In the genomic region with DNA sequence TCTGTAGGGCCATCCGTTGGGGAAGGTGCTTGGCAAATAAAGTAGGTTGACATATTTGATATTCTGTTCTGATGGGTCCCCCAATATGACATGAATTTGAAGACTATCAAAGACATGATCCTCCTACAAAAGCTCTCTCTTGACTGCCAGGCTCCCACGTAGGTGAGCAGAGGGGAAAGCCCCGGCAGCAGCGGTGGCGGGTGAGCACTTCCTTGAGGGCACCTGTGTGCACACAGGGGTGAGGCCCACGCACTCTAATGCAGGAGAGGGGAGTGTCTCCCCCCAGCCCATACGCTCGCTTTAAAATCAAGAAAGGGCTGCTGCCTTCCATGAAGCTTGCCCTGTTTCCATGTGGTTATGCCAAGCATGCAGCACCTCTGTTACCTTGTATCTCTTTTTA, we compare ENCODE assay signal across 14 cellular contexts.
DNase-seq lines count a peak whose midpoint lies in the region; ATAC-seq lines count a peak whose summit lies in the region.
"Had no signal": no experiment of that assay in that cellular context is flagged by ENCODE, and none has a peak within 500 bp of the region (broad histone marks: within the 10 kb centered on the region; RNA-seq: fewer than 3 reads in every experiment).

No MANE protein-coding gene starts in this region.

- H3K4me1 Mint-ChIP-seq in CD4-positive, CD25-positive, alpha-beta regulatory T cell = peaks cover 5 to 32% (median 25%) of the 10 kb centered on the region in 4 donors

- peak overlapping the region; percentile 48 to 91 (median 84) for H3K27ac Mint-ChIP-seq in CD4-positive, CD25-positive, alpha-beta regulatory T cell
- peak overlapping the region; percentile 60 to 72 for H3K27ac Mint-ChIP-seq in activated naive CD4-positive, alpha-beta T cell treated with anti-CD3 and anti-CD28 coated beads, Interleukin-2, amount 50 U/mL, for 72 hours

- H3K4me3 Mint-ChIP-seq in CD4-positive, CD25-positive, alpha-beta regulatory T cell = peak overlapping the region in 1 of 4 donors; percentile 72

- ATAC-seq in CD4-positive, CD25-positive, alpha-beta regulatory T cell (ENCODE audit: low read depth in 2 of 2) = peak; percentile 80 to 82
- ATAC-seq in activated CD4-positive, CD25-positive, alpha-beta regulatory T cell treated with anti-CD3 and anti-CD28 coated beads, Interleukin-2, amount 50 U/mL, for 24 hours = peak; percentile 90 to 95
- ATAC-seq in activated naive CD4-positive, alpha-beta T cell treated with anti-CD3 and anti-CD28 coated beads, Interleukin-2, amount 50 U/mL, for 72 hours = peak; percentile 58 to 70
- no peak for ATAC-seq in GM18873 (IDR thresholded peaks at IDR 0.05; ENCODE audit: low FRiP score, unreplicated experiment)
- ATAC-seq in HG03521 (IDR thresholded peaks at IDR 0.05; ENCODE audit: unreplicated experiment) = no peak
- no peak for ATAC-seq in left ventricle myocardium superior

- peak in 2 of 3 donors; percentile 41 to 48 for DNase-seq in CD4-positive, CD25-positive, alpha-beta regulatory T cell
- DNase-seq in activated naive CD4-positive, alpha-beta T cell treated with anti-CD3 and anti-CD28 coated beads, Interleukin-2, amount 50 U/mL, for 72 hours (ENCODE audit: low spot score in 2 of 2) = no peak
- DNase-seq in stimulated activated CD4-positive, alpha-beta T cell treated with anti-CD3 and anti-CD28 coated beads, Interleukin-2, amount 100 ng/mL, for 4 hours (ENCODE audit: low read depth) = peak; percentile 45
- DNase-seq in occipital lobe (lab: John Stamatoyannopoulos, UW) (no peak), left ventricle myocardium superior (no peak)
- DNase-seq: DMS79; NK-92 treated with Interleukin-12 subunit alpha and Interleukin-12 subunit beta, amount 100 ng/mL, for 24 hours; Right ventricle myocardium superior; T1000 had no signal

- peaks cover 14% of the 10 kb centered on the region for H3K36me3 Mint-ChIP-seq in CD4-positive, CD25-positive, alpha-beta regulatory T cell
- no peaks in the 10 kb centered on the region for H3K36me3 Mint-ChIP-seq in activated naive CD4-positive, alpha-beta T cell treated with anti-CD3 and anti-CD28 coated beads, Interleukin-2, amount 50 U/mL, for 72 hours

- intact Hi-C loops in left ventricle myocardium superior (cut with micrococcal nuclease) = no loop called here

- no peaks in the 10 kb centered on the region for H3K27me3 Mint-ChIP-seq in CD4-positive, CD25-positive, alpha-beta regulatory T cell

- peak overlapping the region; percentile 36 for H3K27ac ChIP-seq in CD4-positive, CD25-positive, alpha-beta regulatory T cell (ENCODE audit: insufficient read depth, low read length, poor library complexity, severe bottlenecking)
- H3K27ac ChIP-seq: suprapubic skin had no signal

- no peaks in the 10 kb centered on the region for H3K9me3 Mint-ChIP-seq in CD4-positive, CD25-positive, alpha-beta regulatory T cell
- no peaks in the 10 kb centered on the region for H3K9me3 Mint-ChIP-seq in activated naive CD4-positive, alpha-beta T cell treated with anti-CD3 and anti-CD28 coated beads, Interleukin-2, amount 50 U/mL, for 72 hours

- H3K36me3 ChIP-seq in CD4-positive, CD25-positive, alpha-beta regulatory T cell (ENCODE audit: control insufficient read depth, insufficient read depth, low read length) = peaks cover 12% of the 10 kb centered on the region
- H3K36me3 ChIP-seq: HAP-1 had no signal

- H3K4me1 ChIP-seq in CD4-positive, CD25-positive, alpha-beta regulatory T cell (ENCODE audit: control insufficient read depth, insufficient read depth, low read length, poor library complexity, severe bottlenecking) = peaks cover 16% of the 10 kb centered on the region

- H3K27me3 ChIP-seq in CD4-positive, CD25-positive, alpha-beta regulatory T cell (ENCODE audit: control insufficient read depth, insufficient read depth, low read length) = no peaks in the 10 kb centered on the region
- H3K27me3 ChIP-seq: suprapubic skin had no signal

- no peak overlapping the region for H3K4me3 ChIP-seq in CD4-positive, CD25-positive, alpha-beta regulatory T cell (ENCODE audit: low read depth, low read length)
- H3K4me3 ChIP-seq: HAP-1, suprapubic skin had no signal

- no peaks in the 10 kb centered on the region for H3K9me3 ChIP-seq in CD4-positive, CD25-positive, alpha-beta regulatory T cell (ENCODE audit: control insufficient read depth in 2 of 2, low read length in 2 of 2)
- H3K9me3 ChIP-seq: HAP-1, suprapubic skin had no signal

Comparison
In these comparisons a context has a peak if more than half of its experiments do, and no peak if none do; other contexts are left out.
1. ATAC-seq: peak in CD4-positive, CD25-positive, alpha-beta regulatory T cell (2 of 2), activated CD4-positive, CD25-positive, alpha-beta regulatory T cell treated with anti-CD3 and anti-CD28 coated beads, Interleukin-2, amount 50 U/mL, for 24 hours (2 of 2) and activated naive CD4-positive, alpha-beta T cell treated with anti-CD3 and anti-CD28 coated beads, Interleukin-2, amount 50 U/mL, for 72 hours (2 of 2); none in GM18873 (single experiment), HG03521 (single experiment) and left ventricle myocardium superior (single experiment).
2. DNase-seq: peak in CD4-positive, CD25-positive, alpha-beta regulatory T cell (2 of 3) and stimulated activated CD4-positive, alpha-beta T cell treated with anti-CD3 and anti-CD28 coated beads, Interleukin-2, amount 100 ng/mL, for 4 hours (single experiment); none in activated naive CD4-positive, alpha-beta T cell treated with anti-CD3 and anti-CD28 coated beads, Interleukin-2, amount 50 U/mL, for 72 hours (0 of 2), occipital lobe (single experiment) and left ventricle myocardium superior (single experiment).